ENCODE assay signal across 8 cellular contexts in genomic region chr6:37207903-37208456, GRCh38. TPM values are rescaled to one million over a fixed set of nuclear protein-coding genes. Genes with fewer than 3 reads are reported as not detected.
DNase-seq lines count a peak whose midpoint lies in the region; ATAC-seq and TF ChIP-seq lines count a peak whose summit lies in the region.

No MANE protein-coding gene starts in this region.

- ATAC-seq in HG02588 (IDR thresholded peaks at IDR 0.05; ENCODE audit: unreplicated experiment): no peak

- DNase-seq in GDM1 (lab: John Stamatoyannopoulos, UW) (peak; percentile 80), HL-60 (ENCODE audit: low read depth in 1 of 2, low spot score in 1 of 2) (peak; percentile 60 to 92), NCI-H82 treated with DMSO at 0.1 percent for 48 hours (lab: John Stamatoyannopoulos, UW; ENCODE audit: unreplicated experiment) (peak; percentile 59), dermis microvascular lymphatic vessel endothelial cell (ENCODE audit: low read depth in 2 of 2) (peak; percentile 52 to 76), lung microvascular endothelial cell (ENCODE audit: low read depth in 2 of 2) (peak; percentile 77 to 79)
- DNase-seq in activated CD4-positive, alpha-beta T cell treated with anti-CD3 and anti-CD28 coated beads, Interleukin-2, amount 50 U/mL, for 48 hours: peak; percentile 96 to 97
- peak; percentile 59 for DNase-seq in stimulated activated CD8-positive, alpha-beta memory T cell treated with anti-CD3 and anti-CD28 coated beads, Interleukin-15, amount 100 ng/mL, for 24 hours (ENCODE audit: low read depth)

- no peaks in the 10 kb centered on the region for H3K27me3 ChIP-seq in HL-60 (ENCODE audit: insufficient read depth, poor library complexity, severe bottlenecking)

- no peak overlapping the region for H3K4me3 ChIP-seq in HL-60 (replicated peaks; ENCODE audit: insufficient read depth, low read length)

- peak; percentile 70 for TF ChIP-seq CTCF in HL-60 (IDR thresholded peaks at IDR 0.05; ENCODE audit: insufficient read depth, low read length)

- H3K27ac ChIP-seq in HL-60 (replicated peaks): no peak overlapping the region

RNA-seq across cellular contexts. Expression of gene PIM1, which starts 38.0 kb away (rescaled TPM):
- total RNA-seq in dermis microvascular lymphatic vessel endothelial cell: 0.64 and 0.89 TPM in 2 replicates
- 0.40 and 0.65 TPM in 2 replicates for total RNA-seq in lung microvascular endothelial cell

RNA-seq across cellular contexts. Expression of gene TBC1D22B, which starts 49.6 kb away (rescaled TPM):
- 7.6 and 10.5 TPM in 2 replicates for total RNA-seq in dermis microvascular lymphatic vessel endothelial cell
- total RNA-seq in lung microvascular endothelial cell: 5.9 and 9.7 TPM in 2 replicates

RNA-seq across cellular contexts. Expression of gene TMEM217, which starts 50.0 kb away (rescaled TPM):
- total RNA-seq in dermis microvascular lymphatic vessel endothelial cell (8.6 and 11.3 TPM in 2 replicates), lung microvascular endothelial cell (7.4 and 8.5 TPM in 2 replicates)
